Comparison of ENCODE assay signal across 26 cellular contexts in the genomic region with DNA sequence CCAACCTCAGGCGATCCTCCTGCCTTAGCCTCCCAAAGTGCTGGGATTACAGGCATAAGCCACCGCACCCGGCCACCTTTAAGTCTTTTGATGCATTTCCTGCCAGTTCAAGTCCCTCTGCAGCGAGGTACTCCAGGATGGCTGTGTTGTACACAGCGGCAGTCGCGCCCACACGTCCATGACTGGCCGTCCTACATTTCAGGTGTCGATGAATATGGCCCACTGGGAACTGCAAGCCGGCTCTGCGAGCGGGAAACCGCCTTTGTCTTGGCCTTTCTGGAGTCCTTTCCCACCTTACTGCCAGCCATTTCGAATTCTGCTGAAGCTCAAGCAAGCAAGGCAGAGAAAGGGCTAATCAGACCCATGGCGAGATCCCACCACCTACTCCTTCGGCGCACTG. TPM values are rescaled to one million over a fixed set of nuclear protein-coding genes. Genes with fewer than 3 reads are reported as not detected.
DNase-seq lines count a peak whose midpoint lies in the region; ATAC-seq and TF ChIP-seq lines count a peak whose summit lies in the region.
"Had no signal": no experiment of that assay in that cellular context is flagged by ENCODE, and none has a peak within 500 bp of the region (broad histone marks: within the 10 kb centered on the region; RNA-seq: fewer than 3 reads in every experiment).

No MANE protein-coding gene starts in this region.

- H3K79me2 ChIP-seq in MM.1S (ENCODE audit: low read length) = peaks cover 95% of the 10 kb centered on the region

- H4K20me1 ChIP-seq in MM.1S (ENCODE audit: insufficient read depth, low read length) = 0 out of 2 replicates have a peak, but pooled peaks cover 3% of the 10 kb centered on the region

- ATAC-seq in HG02623 (IDR thresholded peaks at IDR 0.05; ENCODE audit: unreplicated experiment) = no peak
- ATAC-seq: GM12878 had no signal

- no peaks in the 10 kb centered on the region for H3K9me3 ChIP-seq in MM.1S (replicated peaks; ENCODE audit: insufficient read depth, low read length)
- H3K9me3 ChIP-seq: BE2C, BLaER1 had no signal

- H3K36me3 Mint-ChIP-seq in activated T-cell treated with anti-CD3 and anti-CD28 coated beads, Interleukin-2, amount 50 U/mL, for 24 hours (ENCODE audit: low read depth) = peaks cover 80% of the 10 kb centered on the region

- no peak overlapping the region for H3K4me2 ChIP-seq in MM.1S (ENCODE audit: low read depth, low read length)
- H3K4me2 ChIP-seq: BLaER1 had no signal

- intact Hi-C loops in dorsolateral prefrontal cortex (cut with DNase I) = loop anchor here in 1 of 2 donors (5.0 kb wide), 1 partner anchor 59 kb away; no protein-coding TSS in a partner anchor

- H3K9me2 ChIP-seq in MM.1S (replicated peaks; ENCODE audit: insufficient read depth, low read length) = no peaks in the 10 kb centered on the region

- H3K36me3 ChIP-seq in MM.1S (replicated peaks; ENCODE audit: insufficient read depth, low read length) = no peaks in the 10 kb centered on the region; the same call in 1 of the 2 replicates

- TF ChIP-seq CTCF in MM.1S (IDR thresholded peaks at IDR 0.05; ENCODE audit: low read length) (no peak), dorsolateral prefrontal cortex (IDR thresholded peaks at IDR 0.05 in 54 of 56, conservative IDR thresholded peaks at IDR 0.05 in 2 of 56; ENCODE audit: low read depth in 1 of 56, partially characterized antibody in 56 of 56) (no peak)

- no peak overlapping the region for H2AFZ ChIP-seq in MM.1S (ENCODE audit: low read length)

- H3K27me3 Mint-ChIP-seq in activated T-cell treated with anti-CD3 and anti-CD28 coated beads, Interleukin-2, amount 50 U/mL, for 24 hours = no peaks in the 10 kb centered on the region
- H3K27me3 Mint-ChIP-seq: CD4-positive, alpha-beta memory T cell; CD4-positive, CD25-positive, alpha-beta regulatory T cell; CD8-positive, alpha-beta memory T cell had no signal

- DNase-seq in activated T-cell treated with anti-CD3 and anti-CD28 coated beads, Interleukin-2, amount 50 U/mL, for 24 hours = no peak
- DNase-seq in activated T-cell treated with anti-CD3 and anti-CD28 coated beads for 4 hours (no peak), MM.1S (peak; percentile 1), dorsolateral prefrontal cortex (no peak), mesenteric fat pad (ENCODE audit: low spot score) (peak; percentile 45), substantia nigra (lab: John Stamatoyannopoulos, UW) (no peak), anterior cingulate cortex (lab: John Stamatoyannopoulos, UW) (no peak)
- DNase-seq: 8988T; ACHN; BE2C; C1 segment of cervical spinal cord; CD4-positive, alpha-beta memory T cell; CD4-positive, CD25-positive, alpha-beta regulatory T cell; CD8-positive, alpha-beta memory T cell; COR-L47; DMS 273 treated with DMSO at 0.1 percent for 48 hours; DMS153; DMS53; DMS79; DND-41; EL; GDM1 had no signal

- H3K4me1 ChIP-seq in MM.1S (ENCODE audit: low read length) = no peaks in the 10 kb centered on the region

- H3K27me3 ChIP-seq in MM.1S (replicated peaks; ENCODE audit: insufficient read depth, low read length) (no peaks in the 10 kb centered on the region), dorsolateral prefrontal cortex (no peaks in the 10 kb centered on the region)
- H3K27me3 ChIP-seq: BE2C, BLaER1 had no signal

- peak overlapping the region; percentile 29 for H3K27ac Mint-ChIP-seq in activated T-cell treated with anti-CD3 and anti-CD28 coated beads, Interleukin-2, amount 50 U/mL, for 24 hours

- no peaks in the 10 kb centered on the region for H3K9me3 Mint-ChIP-seq in activated T-cell treated with anti-CD3 and anti-CD28 coated beads, Interleukin-2, amount 50 U/mL, for 24 hours
- H3K9me3 Mint-ChIP-seq: CD4-positive, alpha-beta memory T cell; CD8-positive, alpha-beta memory T cell had no signal

- no peak overlapping the region for H3K4me3 ChIP-seq in MM.1S (ENCODE audit: low read length)
- no peak overlapping the region for H3K4me3 ChIP-seq in dorsolateral prefrontal cortex
- H3K4me3 ChIP-seq: BLaER1, GM12878 had no signal

- no peak overlapping the region for H3K4me3 Mint-ChIP-seq in activated T-cell treated with anti-CD3 and anti-CD28 coated beads, Interleukin-2, amount 50 U/mL, for 24 hours
- H3K4me3 Mint-ChIP-seq: CD14-positive monocyte; CD4-positive, alpha-beta memory T cell; CD4-positive, CD25-positive, alpha-beta regulatory T cell; CD8-positive, alpha-beta memory T cell had no signal

- peaks cover 23% of the 10 kb centered on the region for H3K4me1 Mint-ChIP-seq in activated T-cell treated with anti-CD3 and anti-CD28 coated beads, Interleukin-2, amount 50 U/mL, for 24 hours (ENCODE audit: low read depth)
- H3K4me1 Mint-ChIP-seq: CD14-positive monocyte had no signal

- no peak overlapping the region for H3K9ac ChIP-seq in MM.1S (ENCODE audit: low read length)
- H3K9ac ChIP-seq: BLaER1 had no signal

- no peaks in the 10 kb centered on the region for H3F3A ChIP-seq in MM.1S (ENCODE audit: insufficient read depth, low read length)

- H3K27ac ChIP-seq in MM.1S (ENCODE audit: low read length) (no peak overlapping the region), dorsolateral prefrontal cortex (peak overlapping the region in 34 of 59 donors; percentile 0 to 99 (median 93)), substantia nigra (ENCODE audit: low read depth, low read length, poor library complexity, severe bottlenecking) (no peak overlapping the region)
- H3K27ac ChIP-seq: BLaER1 had no signal

RNA-seq across cellular contexts. Expression of gene TRAPPC10, which starts 34.6 kb away (rescaled TPM):
- total RNA-seq in dorsolateral prefrontal cortex (100 to 1,000 TPM in 1 of 120 experiments, 10 to 100 TPM in 119; 49.1 to 103 (median 69.3) TPM), mesenteric fat pad (44.4 TPM)

Comparison
In these comparisons a context has a peak if more than half of its experiments do, and no peak if none do; other contexts are left out.
1. DNase-seq: peak in MM.1S (single experiment) and mesenteric fat pad (single experiment); none in activated T-cell treated with anti-CD3 and anti-CD28 coated beads, Interleukin-2, amount 50 U/mL, for 24 hours (single experiment), activated T-cell treated with anti-CD3 and anti-CD28 coated beads for 4 hours (single experiment), dorsolateral prefrontal cortex (0 of 10), substantia nigra (0 of 49) and anterior cingulate cortex (0 of 58).
2. H3K27ac ChIP-seq: peak in dorsolateral prefrontal cortex (34 of 59); none in MM.1S (single experiment) and substantia nigra (single experiment).